Comparison of ENCODE assay signal across 26 cellular contexts in the genomic region with DNA sequence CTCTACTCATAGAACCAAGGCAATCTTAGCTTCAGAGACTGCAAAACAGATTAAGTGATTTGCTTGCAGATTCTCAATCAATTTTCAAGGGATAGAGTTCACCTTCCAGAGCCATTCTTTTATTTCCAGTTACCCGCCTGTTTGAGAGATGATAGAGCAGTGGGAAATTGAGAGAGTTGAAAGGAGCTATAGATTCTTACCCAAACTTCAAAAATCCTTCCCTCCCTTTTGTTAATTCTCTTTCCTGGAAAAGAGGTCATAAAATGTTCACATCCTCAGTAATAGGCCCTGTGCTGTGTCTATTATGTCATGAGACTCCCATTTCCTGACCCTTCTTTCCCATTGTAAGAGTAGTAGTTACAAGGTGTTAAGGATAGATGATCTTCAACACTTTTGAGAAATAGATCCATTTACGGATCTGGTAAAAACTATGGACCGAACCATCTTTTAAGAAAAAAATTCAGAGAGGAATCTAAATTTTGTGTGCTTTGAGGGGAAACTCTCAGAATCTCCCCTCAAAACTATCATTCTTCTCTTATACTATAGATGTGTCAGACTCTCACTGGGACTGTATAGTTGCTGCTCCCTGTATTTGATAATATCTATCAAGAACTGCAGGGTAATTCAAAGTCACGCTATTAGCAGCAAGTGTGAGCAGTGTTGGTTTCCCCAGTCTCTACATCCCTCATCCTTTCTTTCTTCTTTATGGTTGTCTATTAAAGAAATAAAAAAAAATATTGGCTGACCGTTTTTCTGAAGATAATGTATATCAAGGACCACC. TPM values are rescaled to one million over a fixed set of nuclear protein-coding genes. Genes with fewer than 3 reads are reported as not detected.
"Had no signal": no experiment of that assay in that cellular context is flagged by ENCODE, and none has a peak within 500 bp of the region (broad histone marks: within the 10 kb centered on the region; RNA-seq: fewer than 3 reads in every experiment).

No MANE protein-coding gene starts in this region.

- H3K4me1 Mint-ChIP-seq: naive thymus-derived CD8-positive, alpha-beta T cell; stimulated activated effector memory CD8-positive, alpha-beta T cell treated with anti-CD3 and anti-CD28 coated beads, Interleukin-12 subunit alpha, Interleukin-12 subunit beta, amount 100 ng/mL, for 72 hours had no signal

- H3K4me3 ChIP-seq: coronary artery, esophagus squamous epithelium, lower lobe of right lung, right atrium auricular region, smooth muscle cell, stomach, thyroid gland, vagina had no signal

- H3K27ac Mint-ChIP-seq: naive thymus-derived CD8-positive, alpha-beta T cell; progenitor cell of endocrine pancreas; stimulated activated effector memory CD8-positive, alpha-beta T cell treated with anti-CD3 and anti-CD28 coated beads, Interleukin-12 subunit alpha, Interleukin-12 subunit beta, amount 100 ng/mL, for 72 hours had no signal

- H3K36me3 Mint-ChIP-seq: naive thymus-derived CD8-positive, alpha-beta T cell; stimulated activated effector memory CD8-positive, alpha-beta T cell treated with anti-CD3 and anti-CD28 coated beads, Interleukin-12 subunit alpha, Interleukin-12 subunit beta, amount 100 ng/mL, for 72 hours had no signal

- H3K79me2 ChIP-seq: parathyroid adenoma had no signal

- H3K27me3 ChIP-seq: esophagus squamous epithelium, right atrium auricular region, stomach, thyroid gland, vagina had no signal

- H3K9me3 ChIP-seq: esophagus squamous epithelium, lower lobe of right lung, right atrium auricular region, stomach, thyroid gland, vagina had no signal

- H3K4me1 ChIP-seq: esophagus squamous epithelium, lower lobe of right lung, parathyroid adenoma, right atrium auricular region, thyroid gland, vagina had no signal

- DNase-seq: dermis blood vessel endothelial cell; effector memory CD4-positive, alpha-beta T cell; esophagus squamous epithelium; head of caudate nucleus; left ventricle myocardium superior; lower lobe of right lung; naive thymus-derived CD8-positive, alpha-beta T cell; occipital lobe; stimulated activated CD4-positive, alpha-beta T cell treated with anti-CD3 and anti-CD28 coated beads, Interleukin-12 subunit alpha, Interleukin-12 subunit beta, amount 100 ng/mL, for 4 hours; stimulated activated CD4-positive, alpha-beta T cell treated with anti-CD3 and anti-CD28 coated beads, Interleukin-2, amount 100 ng/mL, for 24 hours; stimulated activated CD4-positive, alpha-beta T cell treated with anti-CD3 and anti-CD28 coated beads, Interleukin-4, amount 100 ng/mL, for 24 hours; stimulated activated naive CD4-positive, alpha-beta T cell treated with Interleukin-2 at 50 U/mL for 16 hours; stomach; thyroid gland; trophoblast cell had no signal

- H3K9ac ChIP-seq: parathyroid adenoma had no signal

- ATAC-seq: left ventricle myocardium superior; lower lobe of right lung; naive thymus-derived CD8-positive, alpha-beta T cell; sciatic nerve; stimulated activated effector memory CD8-positive, alpha-beta T cell treated with anti-CD3 and anti-CD28 coated beads, Interleukin-12 subunit alpha, Interleukin-12 subunit beta, amount 100 ng/mL, for 72 hours had no signal

- H3K4me3 Mint-ChIP-seq: naive thymus-derived CD8-positive, alpha-beta T cell; stimulated activated effector memory CD8-positive, alpha-beta T cell treated with anti-CD3 and anti-CD28 coated beads, Interleukin-12 subunit alpha, Interleukin-12 subunit beta, amount 100 ng/mL, for 72 hours had no signal

- H3K36me3 ChIP-seq: esophagus squamous epithelium, lower lobe of right lung, right atrium auricular region, thyroid gland, vagina had no signal

- H3K4me2 ChIP-seq: smooth muscle cell had no signal

- H3K27ac ChIP-seq: coronary artery, lower lobe of right lung, parathyroid adenoma, right atrium auricular region, stomach, thyroid gland, vagina had no signal

- H3K27me3 Mint-ChIP-seq: progenitor cell of endocrine pancreas had no signal

- H2AFZ ChIP-seq: parathyroid adenoma had no signal

- FAIRE-seq: endothelial cell of umbilical vein, frontal cortex, keratinocyte had no signal

RNA-seq across cellular contexts. Expression of gene RGS4, which starts 8.0 kb away (rescaled TPM):
- total RNA-seq: naive thymus-derived CD8-positive, alpha-beta T cell had no signal
- polyA plus RNA-seq: naive thymus-derived CD8-positive, alpha-beta T cell had no signal
